16 cellular contexts compared by ENCODE assay signal in genomic region chr1:180888870-180889269, GRCh38. TPM values are rescaled to one million over a fixed set of nuclear protein-coding genes. Genes with fewer than 3 reads are reported as not detected.
DNase-seq lines count a peak whose midpoint lies in the region; ATAC-seq and TF ChIP-seq lines count a peak whose summit lies in the region.
"Had no signal": no experiment of that assay in that cellular context is flagged by ENCODE, and none has a peak within 500 bp of the region (broad histone marks: within the 10 kb centered on the region; RNA-seq: fewer than 3 reads in every experiment).

No MANE protein-coding gene starts in this region.

- no peaks in the 10 kb centered on the region for H3K4me1 Mint-ChIP-seq in type B pancreatic cell (ENCODE audit: unreplicated experiment)
- H3K4me1 Mint-ChIP-seq: central memory CD8-positive, alpha-beta T cell had no signal

- peak; percentile 35 for DNase-seq in GM20000 (ENCODE audit: low spot score)
- DNase-seq in NAMALWA (ENCODE audit: low spot score): peak; percentile 31
- no peak for DNase-seq in type B pancreatic cell (ENCODE audit: extremely low spot score, unreplicated experiment)
- no peak for DNase-seq in stimulated activated CD4-positive, alpha-beta T cell treated with anti-CD3 and anti-CD28 coated beads, Interleukin-12 subunit alpha, Interleukin-12 subunit beta, amount 100 ng/mL, for 4 hours
- DNase-seq in NCI-H1694 treated with DMSO at 0.1 percent for 48 hours (lab: John Stamatoyannopoulos, UW): no peak
- DNase-seq in DMS53 (lab: John Stamatoyannopoulos, UW): no peak
- DNase-seq: activated CD4-positive, alpha-beta T cell treated with anti-CD3 and anti-CD28 coated beads, Interleukin-2, amount 50 U/mL, for 4 hours; activated naive CD4-positive, alpha-beta T cell treated with anti-CD3 and anti-CD28 coated beads for 36 hours; BE2C; glutamatergic neuron; naive thymus-derived CD4-positive, alpha-beta T cell; Peyer's patch; retina had no signal

- H3K4me3 Mint-ChIP-seq in type B pancreatic cell: no peak overlapping the region
- H3K4me3 Mint-ChIP-seq: activated naive CD4-positive, alpha-beta T cell treated with anti-CD3 and anti-CD28 coated beads for 36 hours; central memory CD8-positive, alpha-beta T cell; naive thymus-derived CD4-positive, alpha-beta T cell had no signal

- H3K27me3 Mint-ChIP-seq in type B pancreatic cell: no peaks in the 10 kb centered on the region
- H3K27me3 Mint-ChIP-seq: central memory CD8-positive, alpha-beta T cell; naive thymus-derived CD4-positive, alpha-beta T cell had no signal

- ATAC-seq in GM18502 (IDR thresholded peaks at IDR 0.05; ENCODE audit: poor library complexity, unreplicated experiment): peak; percentile 90
- peak; percentile 75 for ATAC-seq in HG02852 (IDR thresholded peaks at IDR 0.05; ENCODE audit: unreplicated experiment)
- ATAC-seq: naive thymus-derived CD4-positive, alpha-beta T cell had no signal

- no peaks in the 10 kb centered on the region for H3K9me3 Mint-ChIP-seq in type B pancreatic cell
- H3K9me3 Mint-ChIP-seq: activated naive CD4-positive, alpha-beta T cell treated with anti-CD3 and anti-CD28 coated beads for 36 hours; central memory CD8-positive, alpha-beta T cell; naive thymus-derived CD4-positive, alpha-beta T cell had no signal

- TF ChIP-seq CTCF in GM20000 (IDR thresholded peaks at IDR 0.05; ENCODE audit: extremely low read depth, missing control alignments) (no peak), type B pancreatic cell (conservative IDR thresholded peaks at IDR 0.05) (no peak)

- H3K27ac Mint-ChIP-seq in type B pancreatic cell: no peak overlapping the region
- H3K27ac Mint-ChIP-seq: activated naive CD4-positive, alpha-beta T cell treated with anti-CD3 and anti-CD28 coated beads for 36 hours had no signal

- peaks cover 5% of the 10 kb centered on the region for H3K36me3 Mint-ChIP-seq in type B pancreatic cell

RNA-seq across cellular contexts. Expression of gene KIAA1614, which starts 23.8 kb away (rescaled TPM):
- 0.31 and 2.9 TPM in 2 replicates for total RNA-seq in type B pancreatic cell (ENCODE audit: low replicate concordance)
- total RNA-seq: activated naive CD4-positive, alpha-beta T cell treated with anti-CD3 and anti-CD28 coated beads for 36 hours had no signal

Comparison
In these comparisons a context has a peak if more than half of its experiments do, and no peak if none do; other contexts are left out.
1. DNase-seq: peak in GM20000 (single experiment) and NAMALWA (single experiment); none in type B pancreatic cell (single experiment), stimulated activated CD4-positive, alpha-beta T cell treated with anti-CD3 and anti-CD28 coated beads, Interleukin-12 subunit alpha, Interleukin-12 subunit beta, amount 100 ng/mL, for 4 hours (single experiment), NCI-H1694 treated with DMSO at 0.1 percent for 48 hours (single experiment) and DMS53 (single experiment).